In the genomic region with DNA sequence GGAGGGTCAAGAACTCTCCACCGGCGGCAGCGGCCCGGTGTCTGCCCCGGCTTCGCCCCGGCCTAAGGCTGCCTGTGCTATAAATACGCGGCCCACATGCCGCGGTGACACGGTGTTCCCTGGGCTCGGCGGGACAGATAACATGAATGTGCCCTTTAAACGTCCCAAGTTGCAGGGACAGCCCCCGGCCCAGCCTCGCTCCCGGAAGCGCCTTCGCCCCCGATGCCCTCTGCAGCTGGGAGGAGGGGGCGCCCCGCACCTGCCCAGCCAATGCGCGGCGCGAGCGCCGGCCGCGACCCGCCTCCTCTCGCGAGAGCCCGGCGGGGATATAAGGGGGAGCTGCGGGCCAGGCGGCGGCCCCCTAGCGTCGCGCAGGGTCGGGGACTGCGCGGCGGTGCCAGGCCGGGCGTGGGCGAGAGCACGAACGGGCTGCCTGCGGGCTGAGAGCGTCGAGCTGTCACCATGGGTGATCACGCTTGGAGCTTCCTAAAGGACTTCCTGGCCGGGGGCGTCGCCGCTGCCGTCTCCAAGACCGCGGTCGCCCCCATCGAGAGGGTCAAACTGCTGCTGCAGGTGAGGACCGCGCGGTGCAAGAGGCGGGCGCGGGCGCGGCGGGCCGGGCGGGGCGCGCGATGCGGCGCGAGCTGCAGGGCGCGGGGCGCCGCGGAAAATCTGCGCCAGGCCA, we compare ENCODE assay signal across 1 cellular context.
TF ChIP-seq lines count a peak whose summit lies in the region.

Gene SLC25A4, plus strand, starts transcription at position 356 of the 685 bp plus-strand sequence. Its CDS starts 107 bp downstream, at position 463.

TF ChIP-seq in K562, 482 proteins besides CTCF, POLR2A, EP300 and RAD21 (continued from another document and continues in another):
- TF ChIP-seq, protein P1, sequence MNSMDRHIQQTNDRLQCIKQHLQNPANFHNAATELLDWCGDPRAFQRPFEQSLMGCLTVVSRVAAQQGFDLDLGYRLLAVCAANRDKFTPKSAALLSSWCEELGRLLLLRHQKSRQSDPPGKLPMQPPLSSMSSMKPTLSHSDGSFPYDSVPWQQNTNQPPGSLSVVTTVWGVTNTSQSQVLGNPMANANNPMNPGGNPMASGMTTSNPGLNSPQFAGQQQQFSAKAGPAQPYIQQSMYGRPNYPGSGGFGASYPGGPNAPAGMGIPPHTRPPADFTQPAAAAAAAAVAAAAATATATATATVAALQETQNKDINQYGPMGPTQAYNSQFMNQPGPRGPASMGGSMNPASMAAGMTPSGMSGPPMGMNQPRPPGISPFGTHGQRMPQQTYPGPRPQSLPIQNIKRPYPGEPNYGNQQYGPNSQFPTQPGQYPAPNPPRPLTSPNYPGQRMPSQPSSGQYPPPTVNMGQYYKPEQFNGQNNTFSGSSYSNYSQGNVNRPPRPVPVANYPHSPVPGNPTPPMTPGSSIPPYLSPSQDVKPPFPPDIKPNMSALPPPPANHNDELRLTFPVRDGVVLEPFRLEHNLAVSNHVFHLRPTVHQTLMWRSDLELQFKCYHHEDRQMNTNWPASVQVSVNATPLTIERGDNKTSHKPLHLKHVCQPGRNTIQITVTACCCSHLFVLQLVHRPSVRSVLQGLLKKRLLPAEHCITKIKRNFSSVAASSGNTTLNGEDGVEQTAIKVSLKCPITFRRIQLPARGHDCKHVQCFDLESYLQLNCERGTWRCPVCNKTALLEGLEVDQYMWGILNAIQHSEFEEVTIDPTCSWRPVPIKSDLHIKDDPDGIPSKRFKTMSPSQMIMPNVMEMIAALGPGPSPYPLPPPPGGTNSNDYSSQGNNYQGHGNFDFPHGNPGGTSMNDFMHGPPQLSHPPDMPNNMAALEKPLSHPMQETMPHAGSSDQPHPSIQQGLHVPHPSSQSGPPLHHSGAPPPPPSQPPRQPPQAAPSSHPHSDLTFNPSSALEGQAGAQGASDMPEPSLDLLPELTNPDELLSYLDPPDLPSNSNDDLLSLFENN (IDR thresholded peaks at IDR 0.05; ENCODE audit: low read depth in 2 of 2, low read length in 2 of 2): peak in 1 of 2 experiments; percentile 71; a peak in 2 of 4 replicates
- TF ChIP-seq SIN3B (IDR thresholded peaks at IDR 0.05; ENCODE audit: low read depth) (peak; percentile 67; the same call in 1 of the 2 replicates), GATAD2A (IDR thresholded peaks at IDR 0.05) (peak; percentile 59; the same call in 1 of the 2 replicates), SREBF2 (CRISPR knock-in tag; IDR thresholded peaks at IDR 0.05) (no peak), ELF1 (tag; IDR thresholded peaks at IDR 0.05) (peak; percentile 82), E2F3 (CRISPR knock-in tag; IDR thresholded peaks at IDR 0.05) (0 out of 2 replicates have a peak, but pooled peaks have one; percentile 29), GABPB1 (CRISPR knock-in tag; IDR thresholded peaks at IDR 0.05) (peak; percentile 50; the same call in 1 of the 2 replicates), GTF2B (IDR thresholded peaks at IDR 0.05; ENCODE audit: extremely low read depth, insufficient read length) (peak; percentile 65), XRCC5 (IDR thresholded peaks at IDR 0.05; ENCODE audit: low read depth, low read length) (peak; percentile 52; the same call in 1 of the 2 replicates), JUND (IDR thresholded peaks at IDR 0.05; ENCODE audit: borderline replicate concordance, low read depth, low read length) (peak; percentile 36; the same call in 1 of the 2 replicates), JUND (tag; IDR thresholded peaks at IDR 0.05; ENCODE audit: borderline replicate concordance, low read depth, low read length) (no peak; the same call in 2 of the 3 replicates), PML (IDR thresholded peaks at IDR 0.05; ENCODE audit: low read length) (peak; percentile 66), TBP (optimal IDR thresholded peaks at IDR 0.05; ENCODE audit: low read depth, low read length) (peak; percentile 98), FOXM1 (IDR thresholded peaks at IDR 0.05; ENCODE audit: low read depth) (no peak), FOXM1 (CRISPR knock-in tag; IDR thresholded peaks at IDR 0.05; ENCODE audit: low read depth) (0 out of 2 replicates have a peak, but pooled peaks have one; percentile 72), ATF7 (IDR thresholded peaks at IDR 0.05) (peak; percentile 48; the same call in 1 of the 2 replicates), EWSR1 (IDR thresholded peaks at IDR 0.05; ENCODE audit: borderline replicate concordance, low read depth, partially characterized antibody) (no peak), PHF8 (IDR thresholded peaks at IDR 0.05; ENCODE audit: borderline replicate concordance, low read length) (peak; percentile 96; the same call in 1 of the 2 replicates), RBBP5 (IDR thresholded peaks at IDR 0.05; ENCODE audit: borderline replicate concordance, insufficient read depth, low read length, poor library complexity, severe bottlenecking) (peak; percentile 88), NR4A1 (CRISPR knock-in tag; IDR thresholded peaks at IDR 0.05) (peak; percentile 7; the same call in 1 of the 2 replicates), NR4A1 (tag; IDR thresholded peaks at IDR 0.05) (peak; percentile 73), E2F1 (CRISPR knock-in tag; IDR thresholded peaks at IDR 0.05) (peak; percentile 90), KAT8 (IDR thresholded peaks at IDR 0.05; ENCODE audit: low read depth) (no peak), MCM5 (IDR thresholded peaks at IDR 0.05; ENCODE audit: low read depth) (no peak), MAZ (CRISPR knock-in tag; conservative IDR thresholded peaks at IDR 0.05 in 1 of 2, IDR thresholded peaks at IDR 0.05 in 1 of 2) (peak; percentile 89 to 91), EGR1 (conservative IDR thresholded peaks at IDR 0.05) (peak; percentile 91)
- TF ChIP-seq, protein P2, sequence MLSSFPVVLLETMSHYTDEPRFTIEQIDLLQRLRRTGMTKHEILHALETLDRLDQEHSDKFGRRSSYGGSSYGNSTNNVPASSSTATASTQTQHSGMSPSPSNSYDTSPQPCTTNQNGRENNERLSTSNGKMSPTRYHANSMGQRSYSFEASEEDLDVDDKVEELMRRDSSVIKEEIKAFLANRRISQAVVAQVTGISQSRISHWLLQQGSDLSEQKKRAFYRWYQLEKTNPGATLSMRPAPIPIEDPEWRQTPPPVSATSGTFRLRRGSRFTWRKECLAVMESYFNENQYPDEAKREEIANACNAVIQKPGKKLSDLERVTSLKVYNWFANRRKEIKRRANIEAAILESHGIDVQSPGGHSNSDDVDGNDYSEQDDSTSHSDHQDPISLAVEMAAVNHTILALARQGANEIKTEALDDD (IDR thresholded peaks at IDR 0.05): no peak
- TF ChIP-seq, protein P3, sequence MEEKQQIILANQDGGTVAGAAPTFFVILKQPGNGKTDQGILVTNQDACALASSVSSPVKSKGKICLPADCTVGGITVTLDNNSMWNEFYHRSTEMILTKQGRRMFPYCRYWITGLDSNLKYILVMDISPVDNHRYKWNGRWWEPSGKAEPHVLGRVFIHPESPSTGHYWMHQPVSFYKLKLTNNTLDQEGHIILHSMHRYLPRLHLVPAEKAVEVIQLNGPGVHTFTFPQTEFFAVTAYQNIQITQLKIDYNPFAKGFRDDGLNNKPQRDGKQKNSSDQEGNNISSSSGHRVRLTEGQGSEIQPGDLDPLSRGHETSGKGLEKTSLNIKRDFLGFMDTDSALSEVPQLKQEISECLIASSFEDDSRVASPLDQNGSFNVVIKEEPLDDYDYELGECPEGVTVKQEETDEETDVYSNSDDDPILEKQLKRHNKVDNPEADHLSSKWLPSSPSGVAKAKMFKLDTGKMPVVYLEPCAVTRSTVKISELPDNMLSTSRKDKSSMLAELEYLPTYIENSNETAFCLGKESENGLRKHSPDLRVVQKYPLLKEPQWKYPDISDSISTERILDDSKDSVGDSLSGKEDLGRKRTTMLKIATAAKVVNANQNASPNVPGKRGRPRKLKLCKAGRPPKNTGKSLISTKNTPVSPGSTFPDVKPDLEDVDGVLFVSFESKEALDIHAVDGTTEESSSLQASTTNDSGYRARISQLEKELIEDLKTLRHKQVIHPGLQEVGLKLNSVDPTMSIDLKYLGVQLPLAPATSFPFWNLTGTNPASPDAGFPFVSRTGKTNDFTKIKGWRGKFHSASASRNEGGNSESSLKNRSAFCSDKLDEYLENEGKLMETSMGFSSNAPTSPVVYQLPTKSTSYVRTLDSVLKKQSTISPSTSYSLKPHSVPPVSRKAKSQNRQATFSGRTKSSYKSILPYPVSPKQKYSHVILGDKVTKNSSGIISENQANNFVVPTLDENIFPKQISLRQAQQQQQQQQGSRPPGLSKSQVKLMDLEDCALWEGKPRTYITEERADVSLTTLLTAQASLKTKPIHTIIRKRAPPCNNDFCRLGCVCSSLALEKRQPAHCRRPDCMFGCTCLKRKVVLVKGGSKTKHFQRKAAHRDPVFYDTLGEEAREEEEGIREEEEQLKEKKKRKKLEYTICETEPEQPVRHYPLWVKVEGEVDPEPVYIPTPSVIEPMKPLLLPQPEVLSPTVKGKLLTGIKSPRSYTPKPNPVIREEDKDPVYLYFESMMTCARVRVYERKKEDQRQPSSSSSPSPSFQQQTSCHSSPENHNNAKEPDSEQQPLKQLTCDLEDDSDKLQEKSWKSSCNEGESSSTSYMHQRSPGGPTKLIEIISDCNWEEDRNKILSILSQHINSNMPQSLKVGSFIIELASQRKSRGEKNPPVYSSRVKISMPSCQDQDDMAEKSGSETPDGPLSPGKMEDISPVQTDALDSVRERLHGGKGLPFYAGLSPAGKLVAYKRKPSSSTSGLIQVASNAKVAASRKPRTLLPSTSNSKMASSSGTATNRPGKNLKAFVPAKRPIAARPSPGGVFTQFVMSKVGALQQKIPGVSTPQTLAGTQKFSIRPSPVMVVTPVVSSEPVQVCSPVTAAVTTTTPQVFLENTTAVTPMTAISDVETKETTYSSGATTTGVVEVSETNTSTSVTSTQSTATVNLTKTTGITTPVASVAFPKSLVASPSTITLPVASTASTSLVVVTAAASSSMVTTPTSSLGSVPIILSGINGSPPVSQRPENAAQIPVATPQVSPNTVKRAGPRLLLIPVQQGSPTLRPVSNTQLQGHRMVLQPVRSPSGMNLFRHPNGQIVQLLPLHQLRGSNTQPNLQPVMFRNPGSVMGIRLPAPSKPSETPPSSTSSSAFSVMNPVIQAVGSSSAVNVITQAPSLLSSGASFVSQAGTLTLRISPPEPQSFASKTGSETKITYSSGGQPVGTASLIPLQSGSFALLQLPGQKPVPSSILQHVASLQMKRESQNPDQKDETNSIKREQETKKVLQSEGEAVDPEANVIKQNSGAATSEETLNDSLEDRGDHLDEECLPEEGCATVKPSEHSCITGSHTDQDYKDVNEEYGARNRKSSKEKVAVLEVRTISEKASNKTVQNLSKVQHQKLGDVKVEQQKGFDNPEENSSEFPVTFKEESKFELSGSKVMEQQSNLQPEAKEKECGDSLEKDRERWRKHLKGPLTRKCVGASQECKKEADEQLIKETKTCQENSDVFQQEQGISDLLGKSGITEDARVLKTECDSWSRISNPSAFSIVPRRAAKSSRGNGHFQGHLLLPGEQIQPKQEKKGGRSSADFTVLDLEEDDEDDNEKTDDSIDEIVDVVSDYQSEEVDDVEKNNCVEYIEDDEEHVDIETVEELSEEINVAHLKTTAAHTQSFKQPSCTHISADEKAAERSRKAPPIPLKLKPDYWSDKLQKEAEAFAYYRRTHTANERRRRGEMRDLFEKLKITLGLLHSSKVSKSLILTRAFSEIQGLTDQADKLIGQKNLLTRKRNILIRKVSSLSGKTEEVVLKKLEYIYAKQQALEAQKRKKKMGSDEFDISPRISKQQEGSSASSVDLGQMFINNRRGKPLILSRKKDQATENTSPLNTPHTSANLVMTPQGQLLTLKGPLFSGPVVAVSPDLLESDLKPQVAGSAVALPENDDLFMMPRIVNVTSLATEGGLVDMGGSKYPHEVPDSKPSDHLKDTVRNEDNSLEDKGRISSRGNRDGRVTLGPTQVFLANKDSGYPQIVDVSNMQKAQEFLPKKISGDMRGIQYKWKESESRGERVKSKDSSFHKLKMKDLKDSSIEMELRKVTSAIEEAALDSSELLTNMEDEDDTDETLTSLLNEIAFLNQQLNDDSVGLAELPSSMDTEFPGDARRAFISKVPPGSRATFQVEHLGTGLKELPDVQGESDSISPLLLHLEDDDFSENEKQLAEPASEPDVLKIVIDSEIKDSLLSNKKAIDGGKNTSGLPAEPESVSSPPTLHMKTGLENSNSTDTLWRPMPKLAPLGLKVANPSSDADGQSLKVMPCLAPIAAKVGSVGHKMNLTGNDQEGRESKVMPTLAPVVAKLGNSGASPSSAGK (IDR thresholded peaks at IDR 0.05): peak; percentile 97
- TF ChIP-seq, protein P4, sequence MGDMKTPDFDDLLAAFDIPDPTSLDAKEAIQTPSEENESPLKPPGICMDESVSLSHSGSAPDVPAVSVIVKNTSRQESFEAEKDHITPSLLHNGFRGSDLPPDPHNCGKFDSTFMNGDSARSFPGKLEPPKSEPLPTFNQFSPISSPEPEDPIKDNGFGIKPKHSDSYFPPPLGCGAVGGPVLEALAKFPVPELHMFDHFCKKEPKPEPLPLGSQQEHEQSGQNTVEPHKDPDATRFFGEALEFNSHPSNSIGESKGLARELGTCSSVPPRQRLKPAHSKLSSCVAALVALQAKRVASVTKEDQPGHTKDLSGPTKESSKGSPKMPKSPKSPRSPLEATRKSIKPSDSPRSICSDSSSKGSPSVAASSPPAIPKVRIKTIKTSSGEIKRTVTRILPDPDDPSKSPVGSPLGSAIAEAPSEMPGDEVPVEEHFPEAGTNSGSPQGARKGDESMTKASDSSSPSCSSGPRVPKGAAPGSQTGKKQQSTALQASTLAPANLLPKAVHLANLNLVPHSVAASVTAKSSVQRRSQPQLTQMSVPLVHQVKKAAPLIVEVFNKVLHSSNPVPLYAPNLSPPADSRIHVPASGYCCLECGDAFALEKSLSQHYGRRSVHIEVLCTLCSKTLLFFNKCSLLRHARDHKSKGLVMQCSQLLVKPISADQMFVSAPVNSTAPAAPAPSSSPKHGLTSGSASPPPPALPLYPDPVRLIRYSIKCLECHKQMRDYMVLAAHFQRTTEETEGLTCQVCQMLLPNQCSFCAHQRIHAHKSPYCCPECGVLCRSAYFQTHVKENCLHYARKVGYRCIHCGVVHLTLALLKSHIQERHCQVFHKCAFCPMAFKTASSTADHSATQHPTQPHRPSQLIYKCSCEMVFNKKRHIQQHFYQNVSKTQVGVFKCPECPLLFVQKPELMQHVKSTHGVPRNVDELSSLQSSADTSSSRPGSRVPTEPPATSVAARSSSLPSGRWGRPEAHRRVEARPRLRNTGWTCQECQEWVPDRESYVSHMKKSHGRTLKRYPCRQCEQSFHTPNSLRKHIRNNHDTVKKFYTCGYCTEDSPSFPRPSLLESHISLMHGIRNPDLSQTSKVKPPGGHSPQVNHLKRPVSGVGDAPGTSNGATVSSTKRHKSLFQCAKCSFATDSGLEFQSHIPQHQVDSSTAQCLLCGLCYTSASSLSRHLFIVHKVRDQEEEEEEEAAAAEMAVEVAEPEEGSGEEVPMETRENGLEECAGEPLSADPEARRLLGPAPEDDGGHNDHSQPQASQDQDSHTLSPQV (IDR thresholded peaks at IDR 0.05): peak; percentile 68; the same call in 1 of the 2 replicates
